ENCODE assay signal across 12 cellular contexts in the genomic region with DNA sequence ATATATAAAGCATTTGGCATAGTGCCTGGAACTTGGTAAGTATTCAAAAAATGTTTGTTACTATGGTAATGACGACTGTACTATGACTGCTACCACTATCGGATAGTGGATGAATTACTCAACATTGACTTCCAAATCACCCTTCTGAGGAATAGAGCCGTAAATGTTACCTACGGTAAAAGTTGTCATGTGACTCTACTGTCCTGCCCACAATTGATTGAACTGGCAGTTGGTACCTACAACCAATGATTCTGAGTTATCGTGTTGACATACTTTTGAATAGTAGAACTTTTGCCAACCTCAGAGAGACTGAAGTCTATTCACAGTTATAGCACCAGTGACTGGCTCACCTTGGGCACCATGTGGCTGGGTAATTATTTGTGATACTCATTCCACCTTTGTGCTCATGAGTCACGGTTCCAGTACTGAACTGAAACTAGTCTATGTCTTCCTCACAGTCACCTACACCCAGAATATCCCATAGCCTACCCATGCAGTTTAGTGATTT.
DNase-seq lines count a peak whose midpoint lies in the region; ATAC-seq and TF ChIP-seq lines count a peak whose summit lies in the region.
"Had no signal": no experiment of that assay in that cellular context is flagged by ENCODE, and none has a peak within 500 bp of the region (broad histone marks: within the 10 kb centered on the region; RNA-seq: fewer than 3 reads in every experiment).

No MANE protein-coding gene starts in this region.

- H3K9me3 ChIP-seq in gastrocnemius medialis, result no peaks in the 10 kb centered on the region
- H3K9me3 ChIP-seq: prostate gland, upper lobe of left lung had no signal

- intact Hi-C loops in gastrocnemius medialis (cut with DNase I; ENCODE audit: low total_unique reads), result no loop called here

- peak; percentile 62 for ATAC-seq in GM19023 (IDR thresholded peaks at IDR 0.05; ENCODE audit: unreplicated experiment)
- peak; percentile 79 for ATAC-seq in HG02798 (IDR thresholded peaks at IDR 0.05; ENCODE audit: poor library complexity, unreplicated experiment)
- ATAC-seq in GM21526 (IDR thresholded peaks at IDR 0.05; ENCODE audit: low FRiP score, unreplicated experiment), result no peak
- ATAC-seq in gastrocnemius medialis, result no peak

- TF ChIP-seq CTCF in kidney epithelial cell (IDR thresholded peaks at IDR 0.05; ENCODE audit: insufficient read depth, low read length, poor library complexity, severe bottlenecking) (no peak), gastrocnemius medialis (IDR thresholded peaks at IDR 0.05 in 4 of 5, conservative IDR thresholded peaks at IDR 0.05 in 1 of 5) (no peak)

- H3K27ac ChIP-seq in gastrocnemius medialis, result no peak overlapping the region
- H3K27ac ChIP-seq: KMS-11, prostate gland, upper lobe of left lung had no signal

- H3K36me3 ChIP-seq in kidney epithelial cell (ENCODE audit: control insufficient read depth, insufficient read depth, low read length), result no peaks in the 10 kb centered on the region
- no peaks in the 10 kb centered on the region for H3K36me3 ChIP-seq in gastrocnemius medialis
- H3K36me3 ChIP-seq: prostate gland, upper lobe of left lung had no signal

- H3K4me1 ChIP-seq in gastrocnemius medialis, result no peaks in the 10 kb centered on the region
- H3K4me1 ChIP-seq: prostate gland, upper lobe of left lung had no signal

- in situ Hi-C loops in gastrocnemius medialis (cut with MboI; ENCODE audit: low sequenced_read_pairs in 4 of 4), result no loop called here

- DNase-seq in NCI-H69 (lab: John Stamatoyannopoulos, UW) (peak; percentile 2), kidney epithelial cell (ENCODE audit: low read depth) (peak; percentile 26), NCI-H1105 (lab: John Stamatoyannopoulos, UW) (no peak), NCI-H2029 (lab: John Stamatoyannopoulos, UW) (no peak), gastrocnemius medialis (no peak)
- DNase-seq: CD4-positive, alpha-beta memory T cell; upper lobe of left lung had no signal

- no peak overlapping the region for H3K4me3 ChIP-seq in kidney epithelial cell (ENCODE audit: low read depth, low read length)
- no peak overlapping the region for H3K4me3 ChIP-seq in gastrocnemius medialis
- H3K4me3 ChIP-seq: prostate gland, upper lobe of left lung had no signal

- H3K27me3 ChIP-seq in kidney epithelial cell (ENCODE audit: control insufficient read depth, insufficient read depth, low read length) (no peaks in the 10 kb centered on the region), gastrocnemius medialis (no peaks in the 10 kb centered on the region)
- H3K27me3 ChIP-seq: upper lobe of left lung had no signal

- no peak for TF ChIP-seq POLR2A in gastrocnemius medialis (IDR thresholded peaks at IDR 0.05)

Comparison
In these comparisons a context has a peak if more than half of its experiments do, and no peak if none do; other contexts are left out.
1. ATAC-seq: peak in GM19023 (single experiment) and HG02798 (single experiment); none in GM21526 (single experiment) and gastrocnemius medialis (0 of 2).
2. DNase-seq: peak in NCI-H69 (single experiment) and kidney epithelial cell (single experiment); none in NCI-H1105 (single experiment), NCI-H2029 (single experiment) and gastrocnemius medialis (0 of 2).